ENCODE assay signal across 10 cellular contexts in the genomic region with DNA sequence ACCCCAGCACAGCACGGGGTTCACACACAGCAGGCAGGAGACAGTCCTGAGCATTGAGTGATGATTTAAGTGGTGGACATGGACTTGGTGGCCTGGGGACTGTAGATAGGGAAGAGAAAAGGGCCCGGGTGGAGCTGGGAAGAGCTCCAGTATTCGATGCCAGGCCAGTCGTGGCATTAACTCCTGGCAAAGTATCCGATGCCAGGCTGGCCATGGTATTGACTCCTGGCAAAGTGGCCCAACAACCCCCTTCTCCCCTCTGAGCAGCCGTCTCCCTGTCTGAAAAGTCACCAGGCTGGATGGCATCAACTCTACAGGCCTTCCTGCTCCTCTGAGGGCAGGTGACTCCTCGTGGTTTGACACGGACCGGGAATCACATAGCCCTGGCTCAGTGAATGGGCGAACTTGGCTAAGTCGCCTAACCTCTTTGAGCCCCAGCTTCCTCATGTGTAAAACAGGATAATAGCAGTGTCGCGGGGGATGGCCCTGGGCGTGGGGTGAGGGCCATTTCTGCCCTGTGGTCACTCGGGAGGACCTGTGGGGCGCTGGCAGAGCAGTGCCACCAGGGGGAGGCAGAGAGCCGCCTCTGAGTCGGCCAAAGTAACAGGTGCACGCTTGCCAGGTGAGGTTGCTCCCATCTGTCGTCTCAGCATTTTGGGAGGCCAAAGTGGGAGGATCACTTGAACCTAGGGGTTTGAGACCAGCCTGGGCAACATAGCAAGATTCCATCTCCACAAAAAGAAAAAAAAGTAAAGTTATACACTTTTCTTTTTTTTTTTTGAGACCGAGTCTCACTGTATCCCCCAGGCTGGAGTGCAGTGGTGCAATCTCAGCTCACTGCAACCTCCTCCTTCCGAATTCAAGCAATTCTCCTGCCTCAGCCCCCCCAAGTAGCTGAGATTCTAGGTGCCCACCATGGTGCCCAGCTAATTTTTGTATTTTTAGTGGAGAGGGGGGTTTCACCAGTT. TPM values are rescaled to one million over a fixed set of nuclear protein-coding genes. Genes with fewer than 3 reads are reported as not detected.
DNase-seq lines count a peak whose midpoint lies in the region; ATAC-seq and TF ChIP-seq lines count a peak whose summit lies in the region.
"Had no signal": no experiment of that assay in that cellular context is flagged by ENCODE, and none has a peak within 500 bp of the region (broad histone marks: within the 10 kb centered on the region; RNA-seq: fewer than 3 reads in every experiment).

No MANE protein-coding gene starts in this region.

- peaks cover 16% of the 10 kb centered on the region for H3K4me1 ChIP-seq in mesenchymal stem cell (ENCODE audit: control insufficient read depth, insufficient read depth, low read depth, low read length)

- no peak overlapping the region for H2AFZ ChIP-seq in mesenchymal stem cell (ENCODE audit: low read depth, low read length)

- no peak overlapping the region for H3K27ac Mint-ChIP-seq in activated CD4-positive, alpha-beta memory T cell treated with anti-CD3 and anti-CD28 coated beads, Interleukin-2, amount 10 ng/mL, durations not matched to agents 7 days and 5 days

- no peak overlapping the region for H4K8ac ChIP-seq in mesenchymal stem cell (ENCODE audit: low read length)

- no peak overlapping the region for H3K27ac ChIP-seq in dorsolateral prefrontal cortex
- no peak overlapping the region for H3K27ac ChIP-seq in mesenchymal stem cell (ENCODE audit: low read length, poor library complexity, severe bottlenecking)
- H3K27ac ChIP-seq: BLaER1 treated with 17β-estradiol and CSF1 and Interleukin-3, amounts not matched to agents 10 nM and 100 nM; epithelial cell of prostate had no signal

- H2BK12ac ChIP-seq in mesenchymal stem cell (ENCODE audit: low read length in 2 of 2): peak overlapping the region in 1 of 2 experiments; percentile 28

- H4K91ac ChIP-seq in mesenchymal stem cell (ENCODE audit: low read length): no peak overlapping the region

- no peak overlapping the region for H3K18ac ChIP-seq in mesenchymal stem cell (ENCODE audit: low read depth in 1 of 2, low read length in 2 of 2)

- no peak overlapping the region for H3K23ac ChIP-seq in mesenchymal stem cell (ENCODE audit: low read length in 2 of 2)

- no peak overlapping the region for H3K14ac ChIP-seq in mesenchymal stem cell (ENCODE audit: low read length in 2 of 2)

- H2BK120ac ChIP-seq in mesenchymal stem cell (ENCODE audit: low read depth, low read length): no peak overlapping the region

- H3K4me3 ChIP-seq in dorsolateral prefrontal cortex (no peak overlapping the region), mesenchymal stem cell (ENCODE audit: insufficient read depth in 1 of 2, low read depth in 1 of 2, low read length in 2 of 2) (no peak overlapping the region)
- H3K4me3 ChIP-seq: BLaER1 treated with 17β-estradiol and CSF1 and Interleukin-3, amounts not matched to agents 10 nM and 100 nM had no signal

- intact Hi-C loops in dorsolateral prefrontal cortex (cut with DNase I): loop anchor here (1.0 to 10.0 kb wide), 4 partner anchors 59 to 236 kb away; a partner anchor contains a TSS

- no peaks in the 10 kb centered on the region for H3K9me3 Mint-ChIP-seq in activated CD4-positive, alpha-beta memory T cell treated with anti-CD3 and anti-CD28 coated beads, Interleukin-2, amount 10 ng/mL, durations not matched to agents 7 days and 5 days

- H3K4me1 Mint-ChIP-seq in activated CD4-positive, alpha-beta memory T cell treated with anti-CD3 and anti-CD28 coated beads, Interleukin-2, amount 10 ng/mL, durations not matched to agents 7 days and 5 days: peaks cover 7% of the 10 kb centered on the region

- CTCF ChIA-PET in activated CD4-positive, alpha-beta memory T cell treated with anti-CD3 and anti-CD28 coated beads, Interleukin-2, amount 10 ng/mL, durations not matched to agents 7 days and 5 days (lab: Charles Lee): interaction anchor here (1.0 to 6.7 kb wide), 9 partner anchors 51 to 155 kb away, joined by 3 to 34 read pairs (median 5); no protein-coding TSS in a partner anchor

- H3K79me1 ChIP-seq in mesenchymal stem cell (replicated peaks; ENCODE audit: low read length, poor library complexity, severe bottlenecking): peaks cover 10% of the 10 kb centered on the region

- no peak overlapping the region for H3K4me3 Mint-ChIP-seq in activated CD4-positive, alpha-beta memory T cell treated with anti-CD3 and anti-CD28 coated beads, Interleukin-2, amount 10 ng/mL, durations not matched to agents 7 days and 5 days

- peaks cover 0 to 14% of the 10 kb centered on the region in 2 experiments for H3K36me3 ChIP-seq in mesenchymal stem cell (ENCODE audit: control insufficient read depth in 1 of 2, insufficient read depth in 2 of 2, low read depth in 1 of 2, low read length in 2 of 2)

- H2BK15ac ChIP-seq in mesenchymal stem cell (ENCODE audit: low read depth, poor library complexity, severe bottlenecking): no peak overlapping the region

- no peaks in the 10 kb centered on the region for H3K36me3 Mint-ChIP-seq in activated CD4-positive, alpha-beta memory T cell treated with anti-CD3 and anti-CD28 coated beads, Interleukin-2, amount 10 ng/mL, durations not matched to agents 7 days and 5 days (ENCODE audit: low read depth)

- H3K27me3 ChIP-seq in dorsolateral prefrontal cortex: no peaks in the 10 kb centered on the region
- peaks cover 16 to 50% of the 10 kb centered on the region in 2 experiments for H3K27me3 ChIP-seq in mesenchymal stem cell (ENCODE audit: control insufficient read depth in 1 of 2, insufficient read depth in 1 of 2, low read length in 2 of 2)
- H3K27me3 ChIP-seq: BLaER1 treated with 17β-estradiol and CSF1 and Interleukin-3, amounts not matched to agents 10 nM and 100 nM had no signal

- no peak overlapping the region for H3K4me2 ChIP-seq in mesenchymal stem cell (ENCODE audit: low read length, poor library complexity, severe bottlenecking)
- H3K4me2 ChIP-seq: BLaER1 treated with 17β-estradiol and CSF1 and Interleukin-3, amounts not matched to agents 10 nM and 100 nM had no signal

- POLR2A ChIA-PET in activated CD4-positive, alpha-beta memory T cell treated with anti-CD3 and anti-CD28 coated beads, Interleukin-2, amount 10 ng/mL, durations not matched to agents 7 days and 5 days (lab: Charles Lee): interaction anchor here (1.1 to 1.2 kb wide), 2 partner anchors 50 kb away, joined by 3 to 4 read pairs; no protein-coding TSS in a partner anchor

- H2AK5ac ChIP-seq in mesenchymal stem cell (ENCODE audit: low read length, severe bottlenecking): no peak overlapping the region

- no peak overlapping the region for H2BK5ac ChIP-seq in mesenchymal stem cell (ENCODE audit: low read depth, low read length, poor library complexity, severe bottlenecking)

- peak overlapping the region in 1 of 2 experiments; percentile 21 for H3K4ac ChIP-seq in mesenchymal stem cell (ENCODE audit: low read depth in 1 of 2, low read length in 2 of 2)

- no peak overlapping the region for H3K9ac ChIP-seq in mesenchymal stem cell (ENCODE audit: low read length)
- H3K9ac ChIP-seq: BLaER1 treated with 17β-estradiol and CSF1 and Interleukin-3, amounts not matched to agents 10 nM and 100 nM had no signal

- H3K9me3 ChIP-seq in mesenchymal stem cell (ENCODE audit: control insufficient read depth, low read length): no peaks in the 10 kb centered on the region
- H3K9me3 ChIP-seq: BLaER1 treated with 17β-estradiol and CSF1 and Interleukin-3, amounts not matched to agents 10 nM and 100 nM had no signal

- peak in 55 of 56 donors; percentile 96 to 100 (median 99) for TF ChIP-seq CTCF in dorsolateral prefrontal cortex (IDR thresholded peaks at IDR 0.05 in 54 of 56, conservative IDR thresholded peaks at IDR 0.05 in 2 of 56; ENCODE audit: low read depth in 1 of 56, partially characterized antibody in 56 of 56)

- 34% methylated on average over 22 of the region's 22 CpGs for WGBS in mesenchymal stem cell

- no peaks in the 10 kb centered on the region for H3K27me3 Mint-ChIP-seq in activated CD4-positive, alpha-beta memory T cell treated with anti-CD3 and anti-CD28 coated beads, Interleukin-2, amount 10 ng/mL, durations not matched to agents 7 days and 5 days

- DNase-seq in NCI-H1092 treated with DMSO at 0.1 percent for 48 hours (lab: John Stamatoyannopoulos, UW) (peak; percentile 22), NCI-H1092 (lab: John Stamatoyannopoulos, UW) (no peak), NCI-H345 (lab: John Stamatoyannopoulos, UW) (peak; percentile 66), dorsolateral prefrontal cortex (peak in 7 of 10 donors; percentile 60 to 80 (median 72)), mesenchymal stem cell (peak; percentile 49)
- DNase-seq in activated CD4-positive, alpha-beta memory T cell treated with anti-CD3 and anti-CD28 coated beads, Interleukin-2, amount 10 ng/mL, durations not matched to agents 7 days and 5 days: peak; percentile 79
- peak; percentile 54 for DNase-seq in stimulated activated CD8-positive, alpha-beta memory T cell treated with anti-CD3 and anti-CD28 coated beads, Interleukin-4, amount 100 ng/mL, for 24 hours (ENCODE audit: low read depth)

- ATAC-seq in GM18520 (IDR thresholded peaks at IDR 0.05; ENCODE audit: unreplicated experiment): no peak

RNA-seq across cellular contexts. Expression of a gene that starts 5.7 kb away (rescaled TPM):
- 10 to 100 TPM; 56.1 to 61.0 TPM for total RNA-seq in activated CD4-positive, alpha-beta memory T cell treated with anti-CD3 and anti-CD28 coated beads, Interleukin-2, amount 10 ng/mL, durations not matched to agents 7 days and 5 days
- 10 to 100 TPM; 52.6 to 89.0 (median 68.2) TPM for total RNA-seq in dorsolateral prefrontal cortex
- polyA plus RNA-seq in mesenchymal stem cell (2013, experiment 1 of 2): 38.4 TPM
- polyA plus RNA-seq in mesenchymal stem cell (2013, experiment 2 of 2): 36.6 TPM

RNA-seq across cellular contexts. Expression of a gene that starts 48.9 kb away (rescaled TPM):
- 10 to 100 TPM; 19.5 to 21.6 TPM for total RNA-seq in activated CD4-positive, alpha-beta memory T cell treated with anti-CD3 and anti-CD28 coated beads, Interleukin-2, amount 10 ng/mL, durations not matched to agents 7 days and 5 days
- total RNA-seq in dorsolateral prefrontal cortex: 10 to 100 TPM; 16.7 to 35.7 (median 23.5) TPM
- 8.2 TPM for polyA plus RNA-seq in mesenchymal stem cell (2013, experiment 1 of 2)
- polyA plus RNA-seq in mesenchymal stem cell (2013, experiment 2 of 2): 7.7 TPM

RNA-seq across cellular contexts. Expression of a gene that starts 57.3 kb away (rescaled TPM):
- total RNA-seq in activated CD4-positive, alpha-beta memory T cell treated with anti-CD3 and anti-CD28 coated beads, Interleukin-2, amount 10 ng/mL, durations not matched to agents 7 days and 5 days: 10 to 100 TPM; 58.8 to 59.8 TPM
- total RNA-seq in dorsolateral prefrontal cortex: 10 to 100 TPM; 24.0 to 92.1 (median 38.8) TPM
- polyA plus RNA-seq in mesenchymal stem cell (2013, experiment 1 of 2): 15.4 TPM
- polyA plus RNA-seq in mesenchymal stem cell (2013, experiment 2 of 2): 13.5 TPM
